ENCODE assay signal across 8 cellular contexts in genomic region chr11:62880231-62880802, GRCh38. TPM values are rescaled to one million over a fixed set of nuclear protein-coding genes. Genes with fewer than 3 reads are reported as not detected.
DNase-seq lines count a peak whose midpoint lies in the region; ATAC-seq, FAIRE-seq and TF ChIP-seq lines count a peak whose summit lies in the region.

No MANE protein-coding gene starts in this region.

- BruUV-seq in GM12878 (replicated peaks; lab: Mats Ljungman, UMichigan): no TSS peak

- H3K27ac ChIP-seq in GM12878 (ENCODE audit: control insufficient read depth, insufficient read depth) (peak overlapping the region; percentile 95), keratinocyte (ENCODE audit: control insufficient read depth, insufficient read depth, low read length) (peak overlapping the region; percentile 99)

- intact Hi-C loops in GM12878 (cut with micrococcal nuclease; ENCODE audit: unreplicated experiment): loop anchor here (2.0 to 5.0 kb wide), 2 partner anchors 40 to 93 kb away; partner anchors contain the start of gene TMEM179B

- H3K9me1 ChIP-seq in keratinocyte (ENCODE audit: control insufficient read depth, extremely low read depth, insufficient read depth, low read length): no peaks in the 10 kb centered on the region

- in situ Hi-C loops in GM12878 (cut with MboI): no loop called here

- H3K36me3 ChIP-seq in GM12878 (ENCODE audit: control insufficient read depth in 2 of 2, insufficient read depth in 2 of 2, low read length in 1 of 2) (peaks cover 18 to 23% of the 10 kb centered on the region in 2 experiments), keratinocyte (ENCODE audit: control insufficient read depth in 2 of 2, extremely low read depth in 1 of 2, insufficient read depth in 2 of 2, low read length in 2 of 2) (peaks cover 20 to 30% of the 10 kb centered on the region in 2 experiments)

- no peaks in the 10 kb centered on the region for H4K20me1 ChIP-seq in GM12878 (ENCODE audit: control insufficient read depth, insufficient read depth)
- peaks cover 18% of the 10 kb centered on the region for H4K20me1 ChIP-seq in keratinocyte (ENCODE audit: control insufficient read depth, extremely low read depth, insufficient read depth, low read length)

- H3K9ac ChIP-seq in GM12878 (ENCODE audit: control insufficient read depth, insufficient read depth, low read length) (peak overlapping the region; percentile 96; the same call in 1 of the 2 replicates), keratinocyte (ENCODE audit: control insufficient read depth, extremely low read depth, insufficient read depth, low read length) (peak overlapping the region; percentile 98)

- no peak for TF ChIP-seq EP300 in GM12878 (IDR thresholded peaks at IDR 0.05; ENCODE audit: borderline replicate concordance in 1 of 2, control insufficient read depth in 1 of 2, low read depth in 2 of 2, low read length in 2 of 2)

- peak overlapping the region; percentile 95 for H3K4me3 ChIP-seq in HFF-Myc (replicated peaks; ENCODE audit: low read depth, low read length)
- peak overlapping the region; percentile 91 for H3K4me3 ChIP-seq in GM12878
- peak overlapping the region; percentile 77 to 95 (median 92) for H3K4me3 ChIP-seq in keratinocyte (ENCODE audit: control insufficient read depth in 2 of 3, extremely low read depth in 1 of 3, insufficient read depth in 2 of 3, low read depth in 1 of 3, low read length in 3 of 3)

- CTCF ChIA-PET in GM12878 (lab: Yijun Ruan, JAX): interaction anchor here (0.5 to 5.7 kb wide), 11 partner anchors 10 to 289 kb away, joined by 3 to 38 read pairs (median 3); partner anchors contain the start of genes TMEM179B and TUT1

- dilution Hi-C loops in keratinocyte (cut with MboI; ENCODE audit: extremely low pct_ligation_motif_present, low sequenced_read_pairs): no loop called here

- peaks cover 47% of the 10 kb centered on the region for H3K79me2 ChIP-seq in GM12878 (ENCODE audit: control insufficient read depth, insufficient read depth, low read length)
- peaks cover 38% of the 10 kb centered on the region for H3K79me2 ChIP-seq in keratinocyte (ENCODE audit: control insufficient read depth, insufficient read depth, low read length)

- peaks cover 15% of the 10 kb centered on the region for H3K4me1 ChIP-seq in GM12878 (ENCODE audit: control insufficient read depth, insufficient read depth, low read length)
- peaks cover 44% of the 10 kb centered on the region for H3K4me1 ChIP-seq in keratinocyte (ENCODE audit: control insufficient read depth, extremely low read depth, insufficient read depth, low read length)

- POLR2A ChIA-PET in GM12878 (lab: Charles Lee): interaction anchor here (0.5 to 4.4 kb wide), 7 partner anchors 25 to 378 kb away, joined by 3 to 41 read pairs (median 6); partner anchors contain the start of genes HNRNPUL2, POLR2G, TAF6L and TMEM179B

- H3K9me3 ChIP-seq in GM12878 (replicated peaks; ENCODE audit: control insufficient read depth, insufficient read depth, low read length): no peaks in the 10 kb centered on the region
- H3K9me3 ChIP-seq in keratinocyte (ENCODE audit: control insufficient read depth, low read depth, low read length): no peaks in the 10 kb centered on the region

- 1% methylated on average over 16 of the region's 16 CpGs for WGBS in GM12878 (ENCODE audit: insufficient coverage, insufficient replicate concordance, low lambda C conversion rate, missing lambda C conversion rate)

- TF ChIP-seq CTCF in HFF-Myc (IDR thresholded peaks at IDR 0.05; ENCODE audit: low read depth, low read length, missing control alignments) (no peak), GM12878 (IDR thresholded peaks at IDR 0.05 in 2 of 3, conservative IDR thresholded peaks at IDR 0.05 in 1 of 3; ENCODE audit: control insufficient read depth in 2 of 3, extremely low read depth in 1 of 3, insufficient read depth in 1 of 3, low read depth in 3 of 3, low read length in 3 of 3) (no peak), keratinocyte (optimal IDR thresholded peaks at IDR 0.05 in 1 of 3, IDR thresholded peaks at IDR 0.05 in 1 of 3, conservative IDR thresholded peaks at IDR 0.05 in 1 of 3; ENCODE audit: extremely low read depth in 1 of 3, insufficient read depth in 2 of 3, low read length in 3 of 3) (no peak)

- TF ChIP-seq RAD21 in GM12878 (IDR thresholded peaks at IDR 0.05; ENCODE audit: insufficient read depth, low read depth, low read length): no peak

- FAIRE-seq in GM12878 (lab: Jason Lieb, UNC) (peak; percentile 65), keratinocyte (lab: Jason Lieb, UNC) (no peak)

- H3K27me3 ChIP-seq in GM12878 (replicated peaks in 1 of 2; ENCODE audit: control insufficient read depth in 2 of 2, insufficient read depth in 2 of 2, low read length in 1 of 2): no peaks in the 10 kb centered on the region
- H3K27me3 ChIP-seq in keratinocyte (ENCODE audit: control insufficient read depth, extremely low read depth, insufficient read depth, low read length): no peaks in the 10 kb centered on the region

- TF ChIP-seq POLR2A in GM12878 (IDR thresholded peaks at IDR 0.05; ENCODE audit: low read depth, low read length): no peak

- peak overlapping the region; percentile 78 for H3K4me2 ChIP-seq in GM12878 (ENCODE audit: control insufficient read depth, insufficient read depth)
- H3K4me2 ChIP-seq in keratinocyte (ENCODE audit: control insufficient read depth, extremely low read depth, insufficient read depth, low read depth, low read length): peak overlapping the region; percentile 99

- peak; percentile 41 for ATAC-seq in GM12878

- SMC1A ChIA-PET in GM12878 (lab: Charles Lee; ENCODE audit: uncharacterized antibody, unreplicated experiment): interaction anchor here (0.8 to 2.0 kb wide), 5 partner anchors 18 to 153 kb away, joined by 3 to 8 read pairs (median 3); partner anchors contain the start of genes HNRNPUL2 and TTC9C

- RAD21 ChIA-PET in GM12878 (lab: Charles Lee; ENCODE audit: unreplicated experiment): interaction anchor here (0.7 to 2.8 kb wide), 7 partner anchors 17 to 289 kb away, joined by 3 to 18 read pairs (median 6); partner anchors contain the start of genes C11orf98, CSKMT, TUT1 and ZBTB3

- DNase-seq in SKM-1 treated with dmso at 0.1 percent for 144 hours (lab: John Stamatoyannopoulos, UW; ENCODE audit: unreplicated experiment): peak; percentile 23
- no peak for DNase-seq in SKM-1 (lab: John Stamatoyannopoulos, UW; ENCODE audit: unreplicated experiment)
- no peak for DNase-seq in HFF-Myc (ENCODE audit: extremely low read depth, low read depth)
- DNase-seq in NOMO-1 treated with dmso at 0.1 percent for 144 hours (lab: John Stamatoyannopoulos, UW; ENCODE audit: unreplicated experiment): peak; percentile 34
- no peak for DNase-seq in GM12878 (ENCODE audit: low read depth, low spot score)
- no peak for DNase-seq in keratinocyte (ENCODE audit: low read depth, low spot score)
- DNase-seq in stimulated activated CD4-positive, alpha-beta T cell treated with anti-CD3 and anti-CD28 coated beads, TNF-alpha, amount 100 ng/mL, for 24 hours (ENCODE audit: low read depth in 3 of 3): peak in 2 of 3 experiments; percentile 29 to 44
- DNase-seq in GM19240 (ENCODE audit: insufficient read length, low spot score): no peak

- H2AFZ ChIP-seq in GM12878 (ENCODE audit: control insufficient read depth, low read depth, low read length) (peak overlapping the region; percentile 45), keratinocyte (ENCODE audit: control insufficient read depth, low read length) (peak overlapping the region; percentile 54)

RNA-seq across cellular contexts. Expression of gene SLC3A2, which starts 0.4 kb away (rescaled TPM):
- total RNA-seq in GM12878 (2013; cell fraction: nucleolus; rRNA removed): 136 and 176 TPM in 2 replicates
- 143 and 147 TPM in 2 replicates for total RNA-seq in GM12878 (2014; rRNA removed)
- total RNA-seq in GM12878 (2014; rRNA removed; fragmentation: Illumina TruSeq; extraction: Trizol): 72.2 and 79.6 TPM in 2 replicates
- 113 and 114 TPM in 2 replicates for total RNA-seq in GM12878 (2021)
- polyA plus RNA-seq in GM12878 (2011; ENCODE audit: low read depth): 90.7 TPM
- 127 and 134 TPM in 2 replicates for polyA plus RNA-seq in GM12878 (2011; rRNA removed)
- polyA plus RNA-seq in GM12878 (2011; cell fraction: cytosol; rRNA removed): 156 and 165 TPM in 2 replicates
- polyA plus RNA-seq in GM12878 (2011; cell fraction: nucleus; rRNA removed): 299 and 395 TPM in 2 replicates
- 117 and 182 TPM in 2 replicates for polyA plus RNA-seq in GM12878 (2012)
- polyA plus RNA-seq in GM12878 (2014; fragmentation: Illumina TruSeq; extraction: Trizol): 79.7 and 80.9 TPM in 2 replicates
- polyA plus RNA-seq in GM12878 (2014; fragmentation: Nextera tagmentation; extraction: Ambion mirVana): 10 to 100 TPM in 1 of 2 experiments, 1 to 10 TPM in 1; 6.9 to 17.0 TPM
- 98.0 and 105 TPM in 2 replicates for polyA plus RNA-seq in GM12878 (2014; rRNA removed)
- polyA plus RNA-seq in GM12878 (2016; fragmentation: Nextera tagmentation; extraction: Ambion mirVana): 100 to 1,000 TPM; 148 to 158 TPM
- 78.4 and 115 TPM in 2 replicates for polyA minus RNA-seq in GM12878 (2011; rRNA and poly(A)+ RNA removed)
- 83.3 and 96.2 TPM in 2 replicates for polyA minus RNA-seq in GM12878 (2011; cell fraction: cytosol; rRNA and poly(A)+ RNA removed)
- polyA minus RNA-seq in GM12878 (2011; cell fraction: nucleus; rRNA and poly(A)+ RNA removed): 89.7 and 103 TPM in 2 replicates
- 469 to 552 TPM (median 521 TPM) in 3 replicates for polyA plus RNA-seq in keratinocyte
- 307 TPM for polyA plus RNA-seq in keratinocyte (2011; ENCODE audit: low read depth)
- polyA plus RNA-seq in keratinocyte (2011; cell fraction: cytosol; rRNA removed): 204 and 205 TPM in 2 replicates
- 1,085 and 1,105 TPM in 2 replicates for polyA plus RNA-seq in keratinocyte (2011; cell fraction: nucleus; rRNA removed)
- polyA plus RNA-seq in keratinocyte (2012; ENCODE audit: low replicate concordance): 371 and 604 TPM in 2 replicates
- polyA minus RNA-seq in keratinocyte: 291 to 368 TPM (median 298 TPM) in 3 replicates
- 493 TPM for polyA minus RNA-seq in keratinocyte (2011; cell fraction: cytosol; rRNA and poly(A)+ RNA removed)
- 560 and 576 TPM in 2 replicates for polyA minus RNA-seq in keratinocyte (2011; cell fraction: nucleus; rRNA and poly(A)+ RNA removed)

RNA-seq across cellular contexts. Expression of gene CHRM1, which starts 40.8 kb away (rescaled TPM):
- not detected in 2 replicates for total RNA-seq in GM12878 (2013; cell fraction: nucleolus; rRNA removed)
- not detected in 2 replicates for total RNA-seq in GM12878 (2014; rRNA removed)
- total RNA-seq in GM12878 (2014; rRNA removed; fragmentation: Illumina TruSeq; extraction: Trizol): not detected in 2 replicates
- total RNA-seq in GM12878 (2021): not detected in 2 replicates
- not detected for polyA plus RNA-seq in GM12878 (2011; ENCODE audit: low read depth)
- not detected in 2 replicates for polyA plus RNA-seq in GM12878 (2011; rRNA removed)
- not detected in 2 replicates for polyA plus RNA-seq in GM12878 (2011; cell fraction: cytosol; rRNA removed)
- polyA plus RNA-seq in GM12878 (2011; cell fraction: nucleus; rRNA removed): not detected in 2 replicates
- polyA plus RNA-seq in GM12878 (2012): not detected in 2 replicates
- polyA plus RNA-seq in GM12878 (2014; fragmentation: Illumina TruSeq; extraction: Trizol): not detected in 2 replicates
- not detected for polyA plus RNA-seq in GM12878 (2014; fragmentation: Nextera tagmentation; extraction: Ambion mirVana)
- not detected in 2 replicates for polyA plus RNA-seq in GM12878 (2014; rRNA removed)
- polyA plus RNA-seq in GM12878 (2016; fragmentation: Nextera tagmentation; extraction: Ambion mirVana): not detected
- not detected in 2 replicates for polyA minus RNA-seq in GM12878 (2011; rRNA and poly(A)+ RNA removed)
- polyA minus RNA-seq in GM12878 (2011; cell fraction: cytosol; rRNA and poly(A)+ RNA removed): not detected in 2 replicates
- polyA minus RNA-seq in GM12878 (2011; cell fraction: nucleus; rRNA and poly(A)+ RNA removed): not detected in 2 replicates
- polyA plus RNA-seq in keratinocyte: not detected in 3 replicates
- polyA plus RNA-seq in keratinocyte (2011; ENCODE audit: low read depth): not detected
- polyA plus RNA-seq in keratinocyte (2011; cell fraction: cytosol; rRNA removed): not detected in 2 replicates
- not detected in 2 replicates for polyA plus RNA-seq in keratinocyte (2011; cell fraction: nucleus; rRNA removed)
- not detected in 2 replicates for polyA plus RNA-seq in keratinocyte (2012; ENCODE audit: low replicate concordance)
- polyA minus RNA-seq in keratinocyte: 0.07 TPM in 1 of 3 replicates, not detected in the others
- polyA minus RNA-seq in keratinocyte (2011; cell fraction: cytosol; rRNA and poly(A)+ RNA removed): not detected
- not detected in 2 replicates for polyA minus RNA-seq in keratinocyte (2011; cell fraction: nucleus; rRNA and poly(A)+ RNA removed)

RNA-seq across cellular contexts. Expression of gene WDR74, which starts 40.9 kb away (rescaled TPM):
- total RNA-seq in GM12878 (2013; cell fraction: nucleolus; rRNA removed): 62.3 and 66.4 TPM in 2 replicates
- 101 and 103 TPM in 2 replicates for total RNA-seq in GM12878 (2014; rRNA removed)
- 54.4 and 58.0 TPM in 2 replicates for total RNA-seq in GM12878 (2014; rRNA removed; fragmentation: Illumina TruSeq; extraction: Trizol)
- 63.8 and 72.3 TPM in 2 replicates for total RNA-seq in GM12878 (2021)
- polyA plus RNA-seq in GM12878 (2011; ENCODE audit: low read depth): 38.3 TPM
- 36.2 and 54.3 TPM in 2 replicates for polyA plus RNA-seq in GM12878 (2011; rRNA removed)
- polyA plus RNA-seq in GM12878 (2011; cell fraction: cytosol; rRNA removed): 69.3 and 90.8 TPM in 2 replicates
- polyA plus RNA-seq in GM12878 (2011; cell fraction: nucleus; rRNA removed): 163 and 166 TPM in 2 replicates
- polyA plus RNA-seq in GM12878 (2012): 51.9 and 71.4 TPM in 2 replicates
- polyA plus RNA-seq in GM12878 (2014; fragmentation: Illumina TruSeq; extraction: Trizol): 34.5 and 54.3 TPM in 2 replicates
- polyA plus RNA-seq in GM12878 (2014; fragmentation: Nextera tagmentation; extraction: Ambion mirVana): 10 to 100 TPM; 18.2 to 54.5 TPM
- 86.6 and 99.0 TPM in 2 replicates for polyA plus RNA-seq in GM12878 (2014; rRNA removed)
- polyA plus RNA-seq in GM12878 (2016; fragmentation: Nextera tagmentation; extraction: Ambion mirVana): 10 to 100 TPM; 63.4 to 74.4 TPM
- 68.5 and 73.3 TPM in 2 replicates for polyA minus RNA-seq in GM12878 (2011; rRNA and poly(A)+ RNA removed)
- polyA minus RNA-seq in GM12878 (2011; cell fraction: cytosol; rRNA and poly(A)+ RNA removed): 33.9 and 55.1 TPM in 2 replicates
- polyA minus RNA-seq in GM12878 (2011; cell fraction: nucleus; rRNA and poly(A)+ RNA removed): 141 and 157 TPM in 2 replicates
- 44.5 to 48.1 TPM (median 47.7 TPM) in 3 replicates for polyA plus RNA-seq in keratinocyte
- 52.4 TPM for polyA plus RNA-seq in keratinocyte (2011; ENCODE audit: low read depth)
- 26.8 and 38.1 TPM in 2 replicates for polyA plus RNA-seq in keratinocyte (2011; cell fraction: cytosol; rRNA removed)
- polyA plus RNA-seq in keratinocyte (2011; cell fraction: nucleus; rRNA removed): 65.9 and 68.6 TPM in 2 replicates
- 46.5 and 58.6 TPM in 2 replicates for polyA plus RNA-seq in keratinocyte (2012; ENCODE audit: low replicate concordance)
- polyA minus RNA-seq in keratinocyte: 39.4 to 66.3 TPM (median 48.9 TPM) in 3 replicates
- polyA minus RNA-seq in keratinocyte (2011; cell fraction: cytosol; rRNA and poly(A)+ RNA removed): 53.1 TPM
- 71.3 and 88.0 TPM in 2 replicates for polyA minus RNA-seq in keratinocyte (2011; cell fraction: nucleus; rRNA and poly(A)+ RNA removed)

RNA-seq across cellular contexts. Expression of gene TEX54, which starts 47.7 kb away (rescaled TPM):
- not detected in 2 replicates for total RNA-seq in GM12878 (2013; cell fraction: nucleolus; rRNA removed)
- 0.68 TPM in 1 of 2 replicates, not detected in the other for total RNA-seq in GM12878 (2014; rRNA removed)
- not detected in 2 replicates for total RNA-seq in GM12878 (2014; rRNA removed; fragmentation: Illumina TruSeq; extraction: Trizol)
- not detected in 2 replicates for total RNA-seq in GM12878 (2021)
- polyA plus RNA-seq in GM12878 (2011; ENCODE audit: low read depth): not detected
- polyA plus RNA-seq in GM12878 (2011; rRNA removed): not detected in 2 replicates
- not detected in 2 replicates for polyA plus RNA-seq in GM12878 (2011; cell fraction: cytosol; rRNA removed)
- polyA plus RNA-seq in GM12878 (2011; cell fraction: nucleus; rRNA removed): 0.48 TPM in 1 of 2 replicates, not detected in the other
- polyA plus RNA-seq in GM12878 (2012): 0.58 TPM in 1 of 2 replicates, not detected in the other
- not detected in 2 replicates for polyA plus RNA-seq in GM12878 (2014; fragmentation: Illumina TruSeq; extraction: Trizol)
- not detected for polyA plus RNA-seq in GM12878 (2014; fragmentation: Nextera tagmentation; extraction: Ambion mirVana)
- polyA plus RNA-seq in GM12878 (2014; rRNA removed): not detected in 2 replicates
- under 1 TPM; 0.38 to 0.51 TPM for polyA plus RNA-seq in GM12878 (2016; fragmentation: Nextera tagmentation; extraction: Ambion mirVana)
- not detected in 2 replicates for polyA minus RNA-seq in GM12878 (2011; rRNA and poly(A)+ RNA removed)
- not detected in 2 replicates for polyA minus RNA-seq in GM12878 (2011; cell fraction: cytosol; rRNA and poly(A)+ RNA removed)
- polyA minus RNA-seq in GM12878 (2011; cell fraction: nucleus; rRNA and poly(A)+ RNA removed): 1.1 TPM in 1 of 2 replicates, not detected in the other
- polyA plus RNA-seq in keratinocyte: not detected in 3 replicates
- not detected for polyA plus RNA-seq in keratinocyte (2011; ENCODE audit: low read depth)
- not detected in 2 replicates for polyA plus RNA-seq in keratinocyte (2011; cell fraction: cytosol; rRNA removed)
- polyA plus RNA-seq in keratinocyte (2011; cell fraction: nucleus; rRNA removed): not detected in 2 replicates
- not detected in 2 replicates for polyA plus RNA-seq in keratinocyte (2012; ENCODE audit: low replicate concordance)
- not detected in 3 replicates for polyA minus RNA-seq in keratinocyte
- polyA minus RNA-seq in keratinocyte (2011; cell fraction: cytosol; rRNA and poly(A)+ RNA removed): not detected
- not detected in 2 replicates for polyA minus RNA-seq in keratinocyte (2011; cell fraction: nucleus; rRNA and poly(A)+ RNA removed)

RNA-seq across cellular contexts. Expression of gene STX5, which starts 48.5 kb away (rescaled TPM):
- total RNA-seq in GM12878 (2013; cell fraction: nucleolus; rRNA removed): 28.8 and 33.0 TPM in 2 replicates
- total RNA-seq in GM12878 (2014; rRNA removed): 32.3 and 35.4 TPM in 2 replicates
- 23.5 and 24.8 TPM in 2 replicates for total RNA-seq in GM12878 (2014; rRNA removed; fragmentation: Illumina TruSeq; extraction: Trizol)
- 28.6 and 33.5 TPM in 2 replicates for total RNA-seq in GM12878 (2021)
- 19.9 TPM for polyA plus RNA-seq in GM12878 (2011; ENCODE audit: low read depth)
- 22.1 and 30.0 TPM in 2 replicates for polyA plus RNA-seq in GM12878 (2011; rRNA removed)
- polyA plus RNA-seq in GM12878 (2011; cell fraction: cytosol; rRNA removed): 38.2 and 43.3 TPM in 2 replicates
- 29.4 and 36.1 TPM in 2 replicates for polyA plus RNA-seq in GM12878 (2011; cell fraction: nucleus; rRNA removed)
- polyA plus RNA-seq in GM12878 (2012): 34.5 and 35.2 TPM in 2 replicates
- polyA plus RNA-seq in GM12878 (2014; fragmentation: Illumina TruSeq; extraction: Trizol): 25.0 and 30.7 TPM in 2 replicates
- polyA plus RNA-seq in GM12878 (2014; fragmentation: Nextera tagmentation; extraction: Ambion mirVana): 1 to 10 TPM; 3.8 to 4.5 TPM
- 31.1 and 32.8 TPM in 2 replicates for polyA plus RNA-seq in GM12878 (2014; rRNA removed)
- 10 to 100 TPM; 21.6 to 21.9 TPM for polyA plus RNA-seq in GM12878 (2016; fragmentation: Nextera tagmentation; extraction: Ambion mirVana)
- polyA minus RNA-seq in GM12878 (2011; rRNA and poly(A)+ RNA removed): 45.3 and 57.3 TPM in 2 replicates
- polyA minus RNA-seq in GM12878 (2011; cell fraction: cytosol; rRNA and poly(A)+ RNA removed): 9.8 and 11.3 TPM in 2 replicates
- polyA minus RNA-seq in GM12878 (2011; cell fraction: nucleus; rRNA and poly(A)+ RNA removed): 15.1 and 16.0 TPM in 2 replicates
- 20.4 to 30.4 TPM (median 25.6 TPM) in 3 replicates for polyA plus RNA-seq in keratinocyte
- polyA plus RNA-seq in keratinocyte (2011; ENCODE audit: low read depth): 49.1 TPM
- 26.0 and 26.2 TPM in 2 replicates for polyA plus RNA-seq in keratinocyte (2011; cell fraction: cytosol; rRNA removed)
- polyA plus RNA-seq in keratinocyte (2011; cell fraction: nucleus; rRNA removed): 20.2 and 22.6 TPM in 2 replicates
- polyA plus RNA-seq in keratinocyte (2012; ENCODE audit: low replicate concordance): 25.3 and 35.6 TPM in 2 replicates
- polyA minus RNA-seq in keratinocyte: 29.1 to 49.6 TPM (median 37.5 TPM) in 3 replicates
- polyA minus RNA-seq in keratinocyte (2011; cell fraction: cytosol; rRNA and poly(A)+ RNA removed): 22.8 TPM
- polyA minus RNA-seq in keratinocyte (2011; cell fraction: nucleus; rRNA and poly(A)+ RNA removed): 10.2 and 11.9 TPM in 2 replicates

Comparison
In these comparisons a context has a peak if more than half of its experiments do, and no peak if none do; other contexts are left out.
1. DNase-seq: peak in SKM-1 treated with dmso at 0.1 percent for 144 hours (single experiment), NOMO-1 treated with dmso at 0.1 percent for 144 hours (single experiment) and stimulated activated CD4-positive, alpha-beta T cell treated with anti-CD3 and anti-CD28 coated beads, TNF-alpha, amount 100 ng/mL, for 24 hours (2 of 3); none in SKM-1 (single experiment), HFF-Myc (single experiment), GM12878 (single experiment), keratinocyte (single experiment) and GM19240 (single experiment).
2. Peak in every context shown above with its lines, with median percentiles within 50 percentile points of each other: H3K4me3 ChIP-seq.